35 cellular contexts compared by ENCODE assay signal in genomic region chr6:43254846-43255245, GRCh38. TPM values are rescaled to one million over a fixed set of nuclear protein-coding genes. Genes with fewer than 3 reads are reported as not detected.
"Had no signal": no experiment of that assay in that cellular context is flagged by ENCODE, and none has a peak within 500 bp of the region (broad histone marks: within the 10 kb centered on the region; RNA-seq: fewer than 3 reads in every experiment).

No MANE protein-coding gene starts in this region.

- H3K4me1 Mint-ChIP-seq: immature natural killer cell had no signal

- H3K36me3 ChIP-seq: esophagus squamous epithelium, heart right ventricle, lower lobe of right lung, neutrophil, prostate gland, right atrium auricular region, sigmoid colon, stomach, thyroid gland, vagina had no signal

- H3K4me1 ChIP-seq: lower lobe of right lung, parathyroid adenoma, prostate gland, sigmoid colon, stomach, thyroid gland, vagina had no signal

- ATAC-seq: effector memory CD8-positive, alpha-beta T cell; heart right ventricle; left ventricle myocardium superior; lower lobe of right lung; naive thymus-derived CD8-positive, alpha-beta T cell had no signal

- DNase-seq: dermis blood vessel endothelial cell; effector memory CD8-positive, alpha-beta T cell; erythroblast; esophagus squamous epithelium; foreskin melanocyte; glutamatergic neuron; heart right ventricle; hippocampal formation; immature natural killer cell; islet precursor cell; left ventricle myocardium superior; lower lobe of right lung; nephron progenitor cell; sigmoid colon; stimulated activated CD4-positive, alpha-beta T cell treated with anti-CD3 and anti-CD28 coated beads, Interleukin-2, amount 100 ng/mL, for 24 hours; stimulated activated CD4-positive, alpha-beta T cell treated with anti-CD3 and anti-CD28 coated beads, Interleukin-4, amount 100 ng/mL, for 24 hours; stimulated activated naive CD4-positive, alpha-beta T cell treated with Interleukin-2 at 50 U/mL for 16 hours; stomach; thyroid gland; trophoblast cell had no signal

- H3K9me3 Mint-ChIP-seq: effector memory CD8-positive, alpha-beta T cell; immature natural killer cell; naive thymus-derived CD8-positive, alpha-beta T cell; nephron progenitor cell; stimulated activated effector memory CD8-positive, alpha-beta T cell treated with anti-CD3 and anti-CD28 coated beads, Interleukin-12 subunit alpha, Interleukin-12 subunit beta, amount 100 ng/mL, for 72 hours had no signal

- H3K9me3 ChIP-seq: esophagus squamous epithelium, heart right ventricle, lower lobe of right lung, neutrophil, prostate gland, right atrium auricular region, sigmoid colon, stomach, thyroid gland, vagina had no signal

- FAIRE-seq: endometrium had no signal

- H3K4me3 ChIP-seq: coronary artery, esophagus squamous epithelium, heart right ventricle, lower lobe of right lung, prostate gland, right atrium auricular region, sigmoid colon, stomach, thyroid gland, vagina had no signal

- H3K27ac ChIP-seq: coronary artery, esophagus squamous epithelium, heart right ventricle, lower lobe of right lung, neutrophil, parathyroid adenoma, prostate gland, right atrium auricular region, sigmoid colon, stomach, thyroid gland, vagina had no signal

- H3K9ac ChIP-seq: parathyroid adenoma had no signal

- H3K27ac Mint-ChIP-seq: effector memory CD8-positive, alpha-beta T cell; immature natural killer cell; nephron progenitor cell; stimulated activated effector memory CD8-positive, alpha-beta T cell treated with anti-CD3 and anti-CD28 coated beads, Interleukin-12 subunit alpha, Interleukin-12 subunit beta, amount 100 ng/mL, for 72 hours had no signal

- H3K4me3 Mint-ChIP-seq: effector memory CD8-positive, alpha-beta T cell; immature natural killer cell; naive thymus-derived CD8-positive, alpha-beta T cell; nephron progenitor cell; stimulated activated effector memory CD8-positive, alpha-beta T cell treated with anti-CD3 and anti-CD28 coated beads, Interleukin-12 subunit alpha, Interleukin-12 subunit beta, amount 100 ng/mL, for 72 hours had no signal

- H3K36me3 Mint-ChIP-seq: naive thymus-derived CD8-positive, alpha-beta T cell had no signal

RNA-seq across cellular contexts. Expression of gene TTBK1, which starts 11.6 kb away (rescaled TPM):
- total RNA-seq: dermis blood vessel endothelial cell; myocyte; naive thymus-derived CD8-positive, alpha-beta T cell; omental fat pad; skeletal muscle tissue; subcutaneous adipose tissue; ureter; vagina had no signal
- polyA plus RNA-seq: immature natural killer cell; naive thymus-derived CD8-positive, alpha-beta T cell had no signal

RNA-seq across cellular contexts. Expression of gene SLC22A7, which starts 43.2 kb away (rescaled TPM):
- total RNA-seq: dermis blood vessel endothelial cell; esophagus squamous epithelium; left ventricle myocardium superior; lower lobe of right lung; mesenteric fat pad; myocyte; naive thymus-derived CD8-positive, alpha-beta T cell; omental fat pad; prostate gland; right atrium auricular region; sigmoid colon; skeletal muscle tissue; stomach; subcutaneous adipose tissue; thyroid gland; ureter; vagina had no signal
- polyA plus RNA-seq: immature natural killer cell; naive thymus-derived CD8-positive, alpha-beta T cell; sigmoid colon; stomach had no signal

RNA-seq across cellular contexts. Expression of gene CRIP3, which starts 53.8 kb away (rescaled TPM):
- total RNA-seq: myocyte, sigmoid colon, vagina had no signal
- polyA plus RNA-seq: naive thymus-derived CD8-positive, alpha-beta T cell had no signal
